8 cellular contexts compared by ENCODE assay signal in the genomic region with DNA sequence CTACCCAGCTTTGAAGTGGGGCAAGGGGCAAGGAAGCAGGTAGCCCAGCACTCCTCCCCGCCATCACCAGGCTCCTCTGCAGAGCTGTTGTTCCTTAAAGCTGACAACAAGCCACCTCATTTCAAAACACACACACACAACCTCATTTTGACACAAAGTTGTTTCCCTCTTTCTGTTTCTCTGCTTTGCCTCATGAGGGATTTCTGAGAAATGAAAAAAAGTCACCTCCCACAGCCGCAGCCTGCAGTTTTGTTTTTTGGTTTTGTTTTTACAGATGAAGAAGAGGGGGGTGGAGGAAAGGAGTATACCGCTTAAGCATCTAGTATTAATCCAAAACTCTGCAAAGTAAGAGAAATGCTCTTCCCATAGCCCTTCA. TPM values are rescaled to one million over a fixed set of nuclear protein-coding genes. Genes with fewer than 3 reads are reported as not detected.
A peak's percentile ranks its signal among the peaks of the same experiment; 100 is the strongest.
DNase-seq lines count a peak whose midpoint lies in the region; ATAC-seq, FAIRE-seq and TF ChIP-seq lines count a peak whose summit lies in the region.

No MANE protein-coding gene starts in this region.

- H3K4me3 Mint-ChIP-seq in CD4-positive, alpha-beta T cell = peak overlapping the region; percentile 83
- H3K4me3 Mint-ChIP-seq in central memory CD8-positive, alpha-beta T cell = peak overlapping the region; percentile 99

- H3K9me3 ChIP-seq in CD4-positive, alpha-beta T cell (ENCODE audit: control insufficient read depth, low read length) = no peaks in the 10 kb centered on the region
- H3K9me3 ChIP-seq in mucosa of descending colon (no peaks in the 10 kb centered on the region), transverse colon (no peaks in the 10 kb centered on the region)

- H3K27me3 ChIP-seq in CD4-positive, alpha-beta T cell (ENCODE audit: control insufficient read depth, insufficient read depth, low read length) = no peaks in the 10 kb centered on the region
- H3K27me3 ChIP-seq in transverse colon = no peaks in the 10 kb centered on the region

- TF ChIP-seq CTCF in CD4-positive, alpha-beta T cell (IDR thresholded peaks at IDR 0.05) = no peak
- TF ChIP-seq CTCF in mucosa of descending colon (IDR thresholded peaks at IDR 0.05) = no peak
- TF ChIP-seq CTCF in transverse colon (IDR thresholded peaks at IDR 0.05) = no peak

- H3K9me3 Mint-ChIP-seq in CD4-positive, alpha-beta T cell = no peaks in the 10 kb centered on the region
- no peaks in the 10 kb centered on the region for H3K9me3 Mint-ChIP-seq in central memory CD8-positive, alpha-beta T cell

- ATAC-seq in CD4-positive, alpha-beta T cell (ENCODE audit: poor library complexity) = peak; percentile 39
- ATAC-seq in HG02642 (IDR thresholded peaks at IDR 0.05; ENCODE audit: poor library complexity, unreplicated experiment) (peak; percentile 26), mucosa of descending colon (peak; percentile 4)
- peak; percentile 30 for ATAC-seq in central memory CD8-positive, alpha-beta T cell (replicated peaks; ENCODE audit: extremely low read depth, poor library complexity, severe bottlenecking)

- in situ Hi-C loops in transverse colon (cut with MboI; ENCODE audit: low pct_ligation_motif_present in 1 of 4, low pct_unique_long_range_greater_than_20kb in 1 of 4, low sequenced_read_pairs in 3 of 4) = loop anchor here in 3 of 4 donors (5.0 to 10.0 kb wide), 3 partner anchors 45 to 50 kb away; no protein-coding TSS in a partner anchor

- peak; percentile 6 for TF ChIP-seq POLR2A in transverse colon (IDR thresholded peaks at IDR 0.05)

- TF ChIP-seq EP300 in transverse colon (IDR thresholded peaks at IDR 0.05; ENCODE audit: low read depth) = no peak

- 7 to 17% methylated on average over 3 of the region's 3 CpGs for WGBS in transverse colon (ENCODE audit: low coverage in 1 of 2), 2 donors

- H3K4me1 Mint-ChIP-seq in CD4-positive, alpha-beta T cell (ENCODE audit: low read depth) = peaks cover 92% of the 10 kb centered on the region
- peaks cover 71% of the 10 kb centered on the region for H3K4me1 Mint-ChIP-seq in central memory CD8-positive, alpha-beta T cell

- peak in 6 of 10 experiments; percentile 40 to 67 (median 48) for DNase-seq in CD4-positive, alpha-beta T cell
- peak in 3 of 5 experiments; percentile 36 to 97 (median 71) for DNase-seq in T-helper 2 cell
- DNase-seq in central memory CD8-positive, alpha-beta T cell (ENCODE audit: low spot score in 2 of 2) = peak in 1 of 2 donors; percentile 66
- DNase-seq in mucosa of descending colon = peak in 1 of 3 donors; percentile 62
- peak; percentile 40 for DNase-seq in transverse colon
- DNase-seq in urothelium cell line (ENCODE audit: low spot score) = no peak
- DNase-seq in NCI-H1105 treated with DMSO at 0.1 percent for 48 hours (lab: John Stamatoyannopoulos, UW) = no peak

- H3K27me3 Mint-ChIP-seq in CD4-positive, alpha-beta T cell = no peaks in the 10 kb centered on the region
- H3K27me3 Mint-ChIP-seq in central memory CD8-positive, alpha-beta T cell = no peaks in the 10 kb centered on the region

- peaks cover 81% of the 10 kb centered on the region for H3K4me1 ChIP-seq in mucosa of descending colon (ENCODE audit: low read depth)
- peaks cover 78 to 100% (median 90%) of the 10 kb centered on the region in 4 donors for H3K4me1 ChIP-seq in transverse colon

- H3K36me3 Mint-ChIP-seq in CD4-positive, alpha-beta T cell (ENCODE audit: low read depth) = peaks cover 52% of the 10 kb centered on the region
- H3K36me3 Mint-ChIP-seq in central memory CD8-positive, alpha-beta T cell (ENCODE audit: insufficient read depth) = peaks cover 60% of the 10 kb centered on the region

- no peak for FAIRE-seq in urothelium cell line (lab: Jason Lieb, UNC)

- H3K27ac Mint-ChIP-seq in CD4-positive, alpha-beta T cell = peak overlapping the region; percentile 98
- H3K27ac Mint-ChIP-seq in central memory CD8-positive, alpha-beta T cell (ENCODE audit: low read depth) = peak overlapping the region; percentile 93

- intact Hi-C loops in CD4-positive, alpha-beta T cell (cut with DNase I, micrococcal nuclease) = no loop called here
- intact Hi-C loops in mucosa of descending colon (cut with DNase I, micrococcal nuclease) (loop anchor here in 1 of 2 donors (5.0 kb wide), 1 partner anchor 45 kb away; no protein-coding TSS in a partner anchor), transverse colon (cut with DNase I; ENCODE audit: low total_unique reads) (no loop called here)

- peak overlapping the region; percentile 97 for H3K27ac ChIP-seq in CD4-positive, alpha-beta T cell (ENCODE audit: low read depth, low read length)
- H3K27ac ChIP-seq in transverse colon = peak overlapping the region; percentile 98 to 99 (median 98)

- CTCF ChIA-PET in CD4-positive, alpha-beta T cell (lab: Charles Lee) = interaction anchor here (0.7 to 3.1 kb wide), 6 partner anchors 11 to 60 kb away, joined by 3 to 19 read pairs (median 4); a partner anchor contains a TSS

- H3K4me3 ChIP-seq in mucosa of descending colon (no peak overlapping the region), transverse colon (peak overlapping the region in 3 of 4 donors; percentile 3 to 41 (median 15))

- POLR2A ChIA-PET in CD4-positive, alpha-beta T cell (lab: Charles Lee) = interaction anchor here (0.8 to 15.4 kb wide), 18 partner anchors 3 to 680 kb away, joined by 3 to 1538 read pairs (median 4); a partner anchor contains a TSS

- H3K36me3 ChIP-seq in mucosa of descending colon (ENCODE audit: low read depth) (no peaks in the 10 kb centered on the region), transverse colon (peaks cover 0 to 3% (median 1%) of the 10 kb centered on the region in 4 donors)

RNA-seq across cellular contexts. Expression of a gene that starts 12.1 kb away (rescaled TPM):
- total RNA-seq in CD4-positive, alpha-beta T cell = 100 to 1,000 TPM; 737 to 747 TPM
- total RNA-seq in mucosa of descending colon (100 to 1,000 TPM; 221 to 258 (median 236) TPM), transverse colon (100 to 1,000 TPM; 176 to 395 (median 269) TPM)

RNA-seq across cellular contexts. Expression of a gene that starts 18.1 kb away (rescaled TPM):
- under 1 TPM; 0.16 to 0.22 TPM for total RNA-seq in CD4-positive, alpha-beta T cell
- total RNA-seq in mucosa of descending colon = 10 to 100 TPM in 2 of 3 donors, 1 to 10 TPM in 1; 3.4 to 37.1 (median 10.2) TPM
- total RNA-seq in transverse colon = 10 to 100 TPM in 3 of 4 donors, 1 to 10 TPM in 1; 7.2 to 26.2 (median 16.3) TPM

RNA-seq across cellular contexts. Expression of a gene that starts 51.8 kb away (rescaled TPM):
- total RNA-seq in CD4-positive, alpha-beta T cell = not detected
- total RNA-seq in mucosa of descending colon = not detected
- total RNA-seq in transverse colon = not detected

RNA-seq across cellular contexts. Expression of a gene that starts 59.4 kb away (rescaled TPM):
- under 1 TPM in 1 of 2 experiments, not detected in 1; 0.31 TPM for total RNA-seq in CD4-positive, alpha-beta T cell
- 10 to 100 TPM in 1 of 3 donors, 1 to 10 TPM in 2; 3.4 to 11.0 (median 8.8) TPM for total RNA-seq in mucosa of descending colon
- 1 to 10 TPM; 1.5 to 5.4 (median 3.3) TPM for total RNA-seq in transverse colon

Comparison
In these comparisons a context has a peak if more than half of its experiments do, and no peak if none do; other contexts are left out.
1. DNase-seq: peak in CD4-positive, alpha-beta T cell (6 of 10), T-helper 2 cell (3 of 5) and transverse colon (single experiment); none in urothelium cell line (single experiment) and NCI-H1105 treated with DMSO at 0.1 percent for 48 hours (single experiment).
2. Peak in every context shown above with its lines, with median percentiles within 50 percentile points of each other: ATAC-seq.